ENCODE assay signal across 11 cellular contexts in the genomic region with DNA sequence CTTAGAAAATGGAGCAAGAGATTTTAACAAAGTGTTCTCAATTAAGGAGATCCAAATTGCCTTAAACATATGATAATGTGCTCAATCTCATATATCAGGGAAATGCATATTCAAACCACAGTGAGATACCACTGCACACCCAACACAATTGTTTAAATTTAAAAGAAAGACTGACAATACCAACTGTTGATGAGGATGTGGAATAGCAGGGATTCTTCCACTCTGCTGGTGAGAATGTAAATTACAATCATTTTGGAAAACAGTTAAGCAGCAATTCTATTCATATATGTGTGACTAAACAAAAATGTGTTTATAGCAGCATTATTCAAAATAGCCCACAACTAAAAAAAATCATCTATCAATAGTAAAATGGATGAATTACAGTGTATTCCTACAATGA.
DNase-seq lines count a peak whose midpoint lies in the region; ATAC-seq and TF ChIP-seq lines count a peak whose summit lies in the region.
"Had no signal": no experiment of that assay in that cellular context is flagged by ENCODE, and none has a peak within 500 bp of the region (broad histone marks: within the 10 kb centered on the region; RNA-seq: fewer than 3 reads in every experiment).

No MANE protein-coding gene starts in this region.

- no TSS peak for BruUV-seq in mammary epithelial cell (replicated peaks; lab: Mats Ljungman, UMichigan)

- H3K27ac ChIP-seq in mammary epithelial cell (ENCODE audit: insufficient read depth, low read depth, low read length) = no peak overlapping the region

- dilution Hi-C loops in mammary epithelial cell (cut with HindIII; ENCODE audit: low sequenced_read_pairs) = no loop called here

- H3K27me3 Mint-ChIP-seq in activated naive CD4-positive, alpha-beta T cell treated with anti-CD3 and anti-CD28 coated beads for 36 hours (ENCODE audit: low read depth) = no peaks in the 10 kb centered on the region

- no peaks in the 10 kb centered on the region for H4K20me1 ChIP-seq in mammary epithelial cell (ENCODE audit: insufficient read depth, low read length)

- H3K4me1 ChIP-seq in mammary epithelial cell (ENCODE audit: insufficient read depth, low read length) = peaks cover 16% of the 10 kb centered on the region

- no peaks in the 10 kb centered on the region for H3K4me1 Mint-ChIP-seq in activated naive CD4-positive, alpha-beta T cell treated with anti-CD3 and anti-CD28 coated beads for 36 hours (ENCODE audit: low read depth)

- peak; percentile 46 to 50 for TF ChIP-seq CTCF in mammary epithelial cell (conservative IDR thresholded peaks at IDR 0.05 in 1 of 2, IDR thresholded peaks at IDR 0.05 in 1 of 2; ENCODE audit: extremely low read depth in 1 of 2, insufficient read depth in 1 of 2, low read depth in 1 of 2, low read length in 2 of 2)
- TF ChIP-seq CTCF in GM13976 (IDR thresholded peaks at IDR 0.05; ENCODE audit: borderline replicate concordance, control extremely low read depth, extremely low read depth, insufficient read depth, missing control alignments) = no peak

- intact Hi-C loops in mammary epithelial cell (cut with micrococcal nuclease) = no loop called here
- intact Hi-C loops in activated naive CD4-positive, alpha-beta T cell treated with anti-CD3 and anti-CD28 coated beads for 36 hours (cut with micrococcal nuclease) = no loop called here

- peaks cover 15% of the 10 kb centered on the region for H3K36me3 ChIP-seq in mammary epithelial cell (ENCODE audit: insufficient read depth, low read length)

- no peaks in the 10 kb centered on the region for H3K9me3 Mint-ChIP-seq in activated naive CD4-positive, alpha-beta T cell treated with anti-CD3 and anti-CD28 coated beads for 36 hours

- no peaks in the 10 kb centered on the region for H3K27me3 ChIP-seq in mammary epithelial cell (ENCODE audit: insufficient read depth, low read length)

- in situ Hi-C loops in mammary epithelial cell (cut with MboI; ENCODE audit: low sequenced_read_pairs in 2 of 2) = loop anchor here in 1 of 2 donors (25.0 kb wide), 1 partner anchor 241 kb away; a partner anchor contains a TSS
- in situ Hi-C loops in GM13976 (cut with MboI; ENCODE audit: low sequenced_read_pairs, unreplicated experiment) = no loop called here

- H3K4me3 Mint-ChIP-seq in activated naive CD4-positive, alpha-beta T cell treated with anti-CD3 and anti-CD28 coated beads for 36 hours = no peak overlapping the region

- H3K4me2 ChIP-seq in mammary epithelial cell (ENCODE audit: insufficient read depth, low read depth, low read length) = no peak overlapping the region

- H3K27ac Mint-ChIP-seq in activated naive CD4-positive, alpha-beta T cell treated with anti-CD3 and anti-CD28 coated beads for 36 hours = no peak overlapping the region

- ATAC-seq in GM19328 (IDR thresholded peaks at IDR 0.05; ENCODE audit: unreplicated experiment) = no peak

- H2AFZ ChIP-seq in mammary epithelial cell (ENCODE audit: low read depth, low read length) = no peak overlapping the region

- CTCF ChIA-PET in mammary epithelial cell (lab: Charles Lee; ENCODE audit: low non-redundant PET) = no interaction called here
- CTCF ChIA-PET in activated naive CD4-positive, alpha-beta T cell treated with anti-CD3 and anti-CD28 coated beads for 36 hours (lab: Charles Lee) = no interaction called here

- DNase-seq in DMS53 (lab: John Stamatoyannopoulos, UW) (peak; percentile 49), LHCN-M2 (ENCODE audit: low read depth) (peak; percentile 73), mammary epithelial cell (no peak), myocyte (ENCODE audit: low read depth) (peak; percentile 51), GDM1 (lab: John Stamatoyannopoulos, UW) (no peak), GM13976 (ENCODE audit: low spot score) (no peak)
- no peak for DNase-seq in activated naive CD4-positive, alpha-beta T cell treated with anti-CD3 and anti-CD28 coated beads for 36 hours
- DNase-seq: amygdala, NCI-H2029, small intestine had no signal

- H3K79me2 ChIP-seq in mammary epithelial cell (ENCODE audit: insufficient read depth, low read length) = no peaks in the 10 kb centered on the region

- no peaks in the 10 kb centered on the region for H3K9me3 ChIP-seq in mammary epithelial cell (replicated peaks; ENCODE audit: insufficient read depth, low read length)

- H3K9ac ChIP-seq in mammary epithelial cell (ENCODE audit: insufficient read depth, low read length) = no peak overlapping the region

- H3K4me3 ChIP-seq in mammary epithelial cell (replicated peaks in 1 of 3; ENCODE audit: insufficient read depth in 1 of 3, low read depth in 2 of 3, low read length in 3 of 3) = no peak overlapping the region

- no peaks in the 10 kb centered on the region for H3K36me3 Mint-ChIP-seq in activated naive CD4-positive, alpha-beta T cell treated with anti-CD3 and anti-CD28 coated beads for 36 hours (ENCODE audit: low read depth)

Comparison
In these comparisons a context has a peak if more than half of its experiments do, and no peak if none do; other contexts are left out.
1. DNase-seq: peak in DMS53 (single experiment), LHCN-M2 (single experiment) and myocyte (single experiment); none in mammary epithelial cell (single experiment), activated naive CD4-positive, alpha-beta T cell treated with anti-CD3 and anti-CD28 coated beads for 36 hours (single experiment), GDM1 (single experiment) and GM13976 (single experiment).